ENCODE assay signal across 21 cellular contexts in genomic region chr7:71885487-71885886, GRCh38.
DNase-seq lines count a peak whose midpoint lies in the region; ATAC-seq, FAIRE-seq and TF ChIP-seq lines count a peak whose summit lies in the region.
"Had no signal": no experiment of that assay in that cellular context is flagged by ENCODE, and none has a peak within 500 bp of the region (broad histone marks: within the 10 kb centered on the region; RNA-seq: fewer than 3 reads in every experiment).

No MANE protein-coding gene starts in this region.

- DNase-seq in DND-41: no peak
- no peak for DNase-seq in K562 (ENCODE audit: extremely low read depth in 1 of 4, low spot score in 3 of 4)
- DNase-seq in neural crest cell (ENCODE audit: low read depth, low spot score): no peak
- DNase-seq in NCI-H2227 (lab: John Stamatoyannopoulos, UW; ENCODE audit: unreplicated experiment): no peak
- no peak for DNase-seq in urothelium cell line (ENCODE audit: low spot score)
- no peak for DNase-seq in Ammon's horn (ENCODE audit: low spot score)
- DNase-seq in NCI-H82 (lab: John Stamatoyannopoulos, UW): no peak
- DNase-seq: CD4-positive, alpha-beta T cell; NCI-H1048; NCI-H1417; NCI-H187 treated with DMSO at 0.1 percent for 48 hours; NCI-H2171 treated with DMSO at 0.1 percent for 48 hours; NCI-H526; PC-9; Right ventricle myocardium superior; RPMI8226 had no signal

- intact Hi-C loops in K562 (cut with micrococcal nuclease): no loop called here

- FAIRE-seq in K562 (lab: Jason Lieb, UNC): peak; percentile 42
- FAIRE-seq in urothelium cell line (lab: Jason Lieb, UNC): no peak
- FAIRE-seq: D721Med, GM18507 had no signal

- no peak for TF ChIP-seq CTCF in DND-41 (IDR thresholded peaks at IDR 0.05; ENCODE audit: borderline replicate concordance, extremely low read depth, low read length, poor library complexity, severe bottlenecking)
- no peak for TF ChIP-seq CTCF in K562 (IDR thresholded peaks at IDR 0.05 in 2 of 3, conservative IDR thresholded peaks at IDR 0.05 in 1 of 3; ENCODE audit: insufficient read depth in 2 of 3, low read depth in 1 of 3, low read length in 3 of 3)
- no peak for TF ChIP-seq CTCF in neural crest cell (conservative IDR thresholded peaks at IDR 0.05)

- no peak for TF ChIP-seq RAD21 in K562 (CRISPR knock-in tag; conservative IDR thresholded peaks at IDR 0.05 in 1 of 2, IDR thresholded peaks at IDR 0.05 in 1 of 2)

- peak overlapping the region; percentile 40 for H3K27ac ChIP-seq in DND-41 (ENCODE audit: low read length)
- H3K27ac ChIP-seq in K562 (ENCODE audit: extremely low read depth, low read depth, low read length): no peak overlapping the region
- H3K27ac ChIP-seq: PC-9, SJSA1 had no signal

- H3K4me3 Mint-ChIP-seq in neural crest cell: peak overlapping the region; percentile 47
- H3K4me3 Mint-ChIP-seq: CD4-positive, alpha-beta T cell; IgD-negative memory B cell had no signal

- H3K27me3 ChIP-seq in DND-41 (ENCODE audit: insufficient read depth, low read length, poor library complexity): no peaks in the 10 kb centered on the region
- peaks cover 0 to 17% of the 10 kb centered on the region in 2 experiments; a peak in 3 of 5 replicates for H3K27me3 ChIP-seq in K562 (ENCODE audit: control insufficient read depth in 2 of 2, insufficient read depth in 2 of 2, low read length in 2 of 2)
- H3K27me3 ChIP-seq: SJSA1 had no signal

- 0 out of 2 replicates have a peak overlapping the region, but pooled peaks have one; percentile 17 for H3K9ac ChIP-seq in DND-41 (ENCODE audit: low read depth, low read length)
- H3K9ac ChIP-seq in K562 (ENCODE audit: insufficient read depth in 1 of 2, low read depth in 2 of 2, low read length in 2 of 2): no peak overlapping the region

- H3K4me3 ChIP-seq in DND-41 (ENCODE audit: low read depth in 1 of 2, low read length in 2 of 2): no peak overlapping the region
- H3K4me3 ChIP-seq in K562: no peak overlapping the region
- H3K4me3 ChIP-seq: PC-9, SJSA1 had no signal

- H2AFZ ChIP-seq in DND-41 (ENCODE audit: low read depth, low read length): peak overlapping the region; percentile 38; the same call in 1 of the 2 replicates
- no peak overlapping the region for H2AFZ ChIP-seq in K562 (ENCODE audit: low read depth, low read length)
- H2AFZ ChIP-seq: PC-9 had no signal

- in situ Hi-C loops in K562 (cut with MboI): no loop called here

- H3K4me2 ChIP-seq in DND-41 (ENCODE audit: insufficient read depth, low read length): no peak overlapping the region
- H3K4me2 ChIP-seq in K562 (ENCODE audit: insufficient read depth, low read length): no peak overlapping the region
- H3K4me2 ChIP-seq: PC-9 had no signal

- H3K36me3 Mint-ChIP-seq in neural crest cell (ENCODE audit: low read depth): peaks cover 6% of the 10 kb centered on the region
- H3K36me3 Mint-ChIP-seq: IgD-negative memory B cell had no signal

- POLR2A ChIA-PET in K562 (lab: Yijun Ruan, JAX): no interaction called here

- H4K20me1 ChIP-seq in DND-41 (ENCODE audit: insufficient read depth, low read length) (no peaks in the 10 kb centered on the region), K562 (replicated peaks; ENCODE audit: control insufficient read depth, insufficient read depth, low read length) (no peaks in the 10 kb centered on the region)

- no peaks in the 10 kb centered on the region for H3K9me1 ChIP-seq in K562 (ENCODE audit: control insufficient read depth, insufficient read depth, low read length)

- peaks cover 14% of the 10 kb centered on the region for H3K9me3 ChIP-seq in DND-41 (ENCODE audit: insufficient read depth, low read length, severe bottlenecking)
- H3K9me3 ChIP-seq in K562 (replicated peaks; ENCODE audit: control insufficient read depth, insufficient read depth, low read depth, low read length): no peaks in the 10 kb centered on the region

- CTCF ChIA-PET in K562 (lab: Yijun Ruan, JAX; ENCODE audit: low intra/inter-chr PET ratio): no interaction called here

- TF ChIP-seq EP300 in K562 (IDR thresholded peaks at IDR 0.05; ENCODE audit: low read length): no peak

- no peak for TF ChIP-seq POLR2A in K562 (conservative IDR thresholded peaks at IDR 0.05)

- peaks cover 18% of the 10 kb centered on the region for H3K4me1 Mint-ChIP-seq in neural crest cell
- H3K4me1 Mint-ChIP-seq: IgD-negative memory B cell had no signal

- WGBS in K562 (ENCODE audit: insufficient coverage, low coverage, missing lambda C conversion rate): 5% methylated on average over 5 of the region's 5 CpGs

- H3K36me3 ChIP-seq in DND-41 (ENCODE audit: insufficient read depth, low read length) (no peaks in the 10 kb centered on the region), K562 (ENCODE audit: control insufficient read depth, insufficient read depth, low read length) (no peaks in the 10 kb centered on the region)
- H3K36me3 ChIP-seq: SJSA1 had no signal

- no TSS peak for BruUV-seq in K562 (replicated peaks; lab: Mats Ljungman, UMichigan)

- no peaks in the 10 kb centered on the region for H3K79me2 ChIP-seq in DND-41 (ENCODE audit: insufficient read depth, low read length)
- no peaks in the 10 kb centered on the region for H3K79me2 ChIP-seq in K562 (ENCODE audit: control insufficient read depth, insufficient read depth, low read length)

- peaks cover 14% of the 10 kb centered on the region for H3K9me3 Mint-ChIP-seq in neural crest cell

- peaks cover 17% of the 10 kb centered on the region for H3K4me1 ChIP-seq in DND-41 (ENCODE audit: insufficient read depth, low read length)
- no peaks in the 10 kb centered on the region for H3K4me1 ChIP-seq in K562 (replicated peaks in 1 of 2; ENCODE audit: control insufficient read depth in 2 of 2, insufficient read depth in 2 of 2, low read length in 2 of 2)
- H3K4me1 ChIP-seq: SJSA1 had no signal

- ATAC-seq in DND-41 (ENCODE audit: insufficient read depth, low read depth): peak; percentile 29; the same call in 1 of the 3 replicates
- ATAC-seq in K562: no peak
- ATAC-seq: HCT116 had no signal

- H3K27ac Mint-ChIP-seq in neural crest cell (ENCODE audit: unreplicated experiment): peak overlapping the region; percentile 91
- H3K27ac Mint-ChIP-seq: CD4-positive, alpha-beta T cell; IgD-negative memory B cell had no signal

- no peaks in the 10 kb centered on the region for H3K27me3 Mint-ChIP-seq in neural crest cell (ENCODE audit: low read depth)
- H3K27me3 Mint-ChIP-seq: CD4-positive, alpha-beta T cell; IgD-negative memory B cell had no signal

TF ChIP-seq in K562, 482 proteins besides CTCF, POLR2A, EP300 and RAD21:
- TF ChIP-seq ZNF316 (IDR thresholded peaks at IDR 0.05): 0 out of 2 replicates have a peak, but pooled peaks have one; percentile 11
- TF ChIP-seq FOXK1 (CRISPR knock-in tag; IDR thresholded peaks at IDR 0.05; ENCODE audit: borderline replicate concordance): no peak
